Comparison of ENCODE assay signal across 12 cellular contexts in genomic region chr15:45157974-45158373, GRCh38. TPM values are rescaled to one million over a fixed set of nuclear protein-coding genes. Genes with fewer than 3 reads are reported as not detected.
DNase-seq lines count a peak whose midpoint lies in the region; ATAC-seq and FAIRE-seq lines count a peak whose summit lies in the region.
"Had no signal": no experiment of that assay in that cellular context is flagged by ENCODE, and none has a peak within 500 bp of the region (broad histone marks: within the 10 kb centered on the region; RNA-seq: fewer than 3 reads in every experiment).

No MANE protein-coding gene starts in this region.

- no peak for FAIRE-seq in small intestine (lab: Jason Lieb, UNC)
- FAIRE-seq: colon had no signal

- no peak for DNase-seq in activated CD8-positive, alpha-beta memory T cell treated with anti-CD3 and anti-CD28 coated beads, Interleukin-2, amount 10 ng/mL, durations not matched to agents 7 days and 5 days
- no peak for DNase-seq in activated CD8-positive, alpha-beta memory T cell treated with anti-CD3 and anti-CD28 coated beads, Interleukin-2, amount 50 U/mL, for 4 hours
- DNase-seq in amniotic epithelial cell (ENCODE audit: low read depth) = peak; percentile 87
- peak; percentile 51 for DNase-seq in glomerular visceral epithelial cell (ENCODE audit: extremely low spot score)
- peak; percentile 92 for DNase-seq in stromal cell of bone marrow (ENCODE audit: low read depth)
- DNase-seq in NCI-H187 (lab: John Stamatoyannopoulos, UW) = no peak
- no peak for DNase-seq in small intestine
- DNase-seq: naive B cell, NCI-H1694 had no signal

- no peaks in the 10 kb centered on the region for H3K9me3 ChIP-seq in small intestine (ENCODE audit: control insufficient read depth, low read depth)
- H3K9me3 ChIP-seq: BLaER1 treated with 17β-estradiol and CSF1 and Interleukin-3, amounts not matched to agents 10 nM and 100 nM had no signal

- H3K4me1 ChIP-seq in small intestine (ENCODE audit: control insufficient read depth in 2 of 2, insufficient read depth in 1 of 2, low read depth in 1 of 2, low read length in 1 of 2) = no peaks in the 10 kb centered on the region

- ATAC-seq in activated CD8-positive, alpha-beta memory T cell treated with anti-CD3 and anti-CD28 coated beads, Interleukin-2, amount 10 ng/mL, durations not matched to agents 7 days and 5 days = peak; percentile 31
- no peak for ATAC-seq in HG02623 (IDR thresholded peaks at IDR 0.05; ENCODE audit: unreplicated experiment)

- WGBS in small intestine, 3 donors = 55 to 80% (median 62%) methylated on average over 1 of the region's 1 CpG

- H3K27ac ChIP-seq in small intestine (ENCODE audit: low read depth in 1 of 2, low read length in 1 of 2) = no peak overlapping the region
- H3K27ac ChIP-seq: BLaER1 treated with 17β-estradiol and CSF1 and Interleukin-3, amounts not matched to agents 10 nM and 100 nM had no signal

- H3K36me3 ChIP-seq in small intestine (ENCODE audit: control insufficient read depth in 2 of 2, insufficient read depth in 2 of 2, low read length in 2 of 2) = no peaks in the 10 kb centered on the region
- H3K36me3 ChIP-seq: BLaER1 treated with 17β-estradiol and CSF1 and Interleukin-3, amounts not matched to agents 10 nM and 100 nM had no signal

- no peak overlapping the region for H3K27ac Mint-ChIP-seq in activated CD8-positive, alpha-beta memory T cell treated with anti-CD3 and anti-CD28 coated beads, Interleukin-2, amount 10 ng/mL, durations not matched to agents 7 days and 5 days

- H3K27me3 Mint-ChIP-seq in activated CD8-positive, alpha-beta memory T cell treated with anti-CD3 and anti-CD28 coated beads, Interleukin-2, amount 10 ng/mL, durations not matched to agents 7 days and 5 days = no peaks in the 10 kb centered on the region
- H3K27me3 Mint-ChIP-seq: naive B cell had no signal

- no peaks in the 10 kb centered on the region for H3K36me3 Mint-ChIP-seq in activated CD8-positive, alpha-beta memory T cell treated with anti-CD3 and anti-CD28 coated beads, Interleukin-2, amount 10 ng/mL, durations not matched to agents 7 days and 5 days
- H3K36me3 Mint-ChIP-seq: naive B cell had no signal

- no peak overlapping the region for H3K4me3 ChIP-seq in small intestine (ENCODE audit: low read depth in 1 of 2, low read length in 2 of 2)
- H3K4me3 ChIP-seq: BLaER1 treated with 17β-estradiol and CSF1 and Interleukin-3, amounts not matched to agents 10 nM and 100 nM had no signal

- CTCF ChIA-PET in activated CD8-positive, alpha-beta memory T cell treated with anti-CD3 and anti-CD28 coated beads, Interleukin-2, amount 10 ng/mL, durations not matched to agents 7 days and 5 days (lab: Charles Lee) = interaction anchor here (0.5 to 1.6 kb wide), 5 partner anchors 20 to 423 kb away, joined by 3 to 6 read pairs (median 4); no protein-coding TSS in a partner anchor

- no peak overlapping the region for H3K4me3 Mint-ChIP-seq in activated CD8-positive, alpha-beta memory T cell treated with anti-CD3 and anti-CD28 coated beads, Interleukin-2, amount 10 ng/mL, durations not matched to agents 7 days and 5 days
- H3K4me3 Mint-ChIP-seq: naive B cell had no signal

- H3K9me3 Mint-ChIP-seq in activated CD8-positive, alpha-beta memory T cell treated with anti-CD3 and anti-CD28 coated beads, Interleukin-2, amount 10 ng/mL, durations not matched to agents 7 days and 5 days (ENCODE audit: low read depth) = no peaks in the 10 kb centered on the region
- H3K9me3 Mint-ChIP-seq: naive B cell had no signal

- H3K27me3 ChIP-seq in small intestine (ENCODE audit: control insufficient read depth in 2 of 2, insufficient read depth in 2 of 2, low read length in 2 of 2) = no peaks in the 10 kb centered on the region
- H3K27me3 ChIP-seq: BLaER1 treated with 17β-estradiol and CSF1 and Interleukin-3, amounts not matched to agents 10 nM and 100 nM had no signal

- H3K4me1 Mint-ChIP-seq in activated CD8-positive, alpha-beta memory T cell treated with anti-CD3 and anti-CD28 coated beads, Interleukin-2, amount 10 ng/mL, durations not matched to agents 7 days and 5 days = peaks cover 8% of the 10 kb centered on the region

RNA-seq across cellular contexts. Expression of gene DUOX1, which starts 28.2 kb away (rescaled TPM):
- total RNA-seq in activated CD8-positive, alpha-beta memory T cell treated with anti-CD3 and anti-CD28 coated beads, Interleukin-2, amount 10 ng/mL, durations not matched to agents 7 days and 5 days = under 1 TPM in 1 of 2 experiments, not detected in 1; 0.07 TPM
- polyA plus RNA-seq in small intestine = under 1 TPM in 2 of 3 donors, not detected in 1; 0.33 to 0.67 TPM

RNA-seq across cellular contexts. Expression of gene DUOXA1, which starts 28.3 kb away (rescaled TPM):
- total RNA-seq in activated CD8-positive, alpha-beta memory T cell treated with anti-CD3 and anti-CD28 coated beads, Interleukin-2, amount 10 ng/mL, durations not matched to agents 7 days and 5 days = not detected
- polyA plus RNA-seq in small intestine = under 1 TPM; 0.27 to 0.89 (median 0.48) TPM

RNA-seq across cellular contexts. Expression of gene SHF, which starts 29.8 kb away (rescaled TPM):
- 1 to 10 TPM; 2.2 to 4.5 TPM for total RNA-seq in activated CD8-positive, alpha-beta memory T cell treated with anti-CD3 and anti-CD28 coated beads, Interleukin-2, amount 10 ng/mL, durations not matched to agents 7 days and 5 days
- 10 to 100 TPM in 2 of 3 donors, 1 to 10 TPM in 1; 9.5 to 25.0 (median 11.3) TPM for polyA plus RNA-seq in small intestine

RNA-seq across cellular contexts. Expression of gene DUOXA2, which starts 43.8 kb away (rescaled TPM):
- not detected for total RNA-seq in activated CD8-positive, alpha-beta memory T cell treated with anti-CD3 and anti-CD28 coated beads, Interleukin-2, amount 10 ng/mL, durations not matched to agents 7 days and 5 days
- 1 to 10 TPM in 1 of 3 donors, not detected in 2; 7.5 TPM for polyA plus RNA-seq in small intestine

RNA-seq across cellular contexts. Expression of gene DUOX2, which starts 44.0 kb away (rescaled TPM):
- not detected for total RNA-seq in activated CD8-positive, alpha-beta memory T cell treated with anti-CD3 and anti-CD28 coated beads, Interleukin-2, amount 10 ng/mL, durations not matched to agents 7 days and 5 days
- 1 to 10 TPM in 1 of 3 donors, not detected in 2; 8.7 TPM for polyA plus RNA-seq in small intestine

Comparison
In these comparisons a context has a peak if more than half of its experiments do, and no peak if none do; other contexts are left out.
1. DNase-seq: peak in amniotic epithelial cell (single experiment), glomerular visceral epithelial cell (single experiment) and stromal cell of bone marrow (single experiment); none in activated CD8-positive, alpha-beta memory T cell treated with anti-CD3 and anti-CD28 coated beads, Interleukin-2, amount 10 ng/mL, durations not matched to agents 7 days and 5 days (single experiment), activated CD8-positive, alpha-beta memory T cell treated with anti-CD3 and anti-CD28 coated beads, Interleukin-2, amount 50 U/mL, for 4 hours (single experiment), NCI-H187 (0 of 2) and small intestine (single experiment).